In genomic region chr14:23539209-23539866, GRCh38 we compare ENCODE assay signal across 7 cellular contexts. TPM values are rescaled to one million over a fixed set of nuclear protein-coding genes. Genes with fewer than 3 reads are reported as not detected.
DNase-seq lines count a peak whose midpoint lies in the region; ATAC-seq and TF ChIP-seq lines count a peak whose summit lies in the region.

No MANE protein-coding gene starts in this region.

- H3K4me3 ChIP-seq in suprapubic skin: no peak overlapping the region

- peaks cover 3% of the 10 kb centered on the region for H3K27me3 Mint-ChIP-seq in brain
- H3K27me3 Mint-ChIP-seq in stimulated activated naive CD8-positive, alpha-beta T cell treated with anti-CD3 and anti-CD28 coated beads, Interleukin-15, amount 100 ng/mL, for 72 hours: no peaks in the 10 kb centered on the region

- peak overlapping the region; percentile 13 to 80 (median 69) for H3K4me3 Mint-ChIP-seq in brain
- no peak overlapping the region for H3K4me3 Mint-ChIP-seq in stimulated activated naive CD8-positive, alpha-beta T cell treated with anti-CD3 and anti-CD28 coated beads, Interleukin-15, amount 100 ng/mL, for 72 hours

- H3K9me3 ChIP-seq in suprapubic skin: no peaks in the 10 kb centered on the region

- TF ChIP-seq CTCF in brain (conservative IDR thresholded peaks at IDR 0.05) (peak; percentile 78 to 82), suprapubic skin (IDR thresholded peaks at IDR 0.05) (peak in 1 of 2 donors; percentile 70)

- peaks cover 2% of the 10 kb centered on the region for H3K4me1 ChIP-seq in suprapubic skin

- no peak overlapping the region for H3K27ac ChIP-seq in suprapubic skin

- peak overlapping the region; percentile 72 to 99 (median 96) for H3K27ac Mint-ChIP-seq in brain
- H3K27ac Mint-ChIP-seq in stimulated activated naive CD8-positive, alpha-beta T cell treated with anti-CD3 and anti-CD28 coated beads, Interleukin-15, amount 100 ng/mL, for 72 hours: no peak overlapping the region

- no peaks in the 10 kb centered on the region for H3K27me3 ChIP-seq in suprapubic skin

- peaks cover 23% of the 10 kb centered on the region for H3K36me3 Mint-ChIP-seq in brain

- H3K36me3 ChIP-seq in suprapubic skin: no peaks in the 10 kb centered on the region

- TF ChIP-seq POLR2A in suprapubic skin (IDR thresholded peaks at IDR 0.05): no peak

- peaks cover 38% of the 10 kb centered on the region for H3K4me1 Mint-ChIP-seq in brain
- no peaks in the 10 kb centered on the region for H3K4me1 Mint-ChIP-seq in stimulated activated naive CD8-positive, alpha-beta T cell treated with anti-CD3 and anti-CD28 coated beads, Interleukin-15, amount 100 ng/mL, for 72 hours

- WGBS in suprapubic skin: 21% methylated on average over 7 of the region's 7 CpGs

- DNase-seq in DMS79 treated with DMSO at 0.1 percent for 48 hours (lab: John Stamatoyannopoulos, UW) (peak; percentile 72), HCEC 1CT (peak; percentile 40), NCI-H510A (lab: John Stamatoyannopoulos, UW) (peak; percentile 18), iPS-NIHi11 (ENCODE audit: low spot score) (peak; percentile 78), suprapubic skin (ENCODE audit: low spot score in 2 of 2) (no peak)
- peak in 1 of 2 donors; percentile 29 for DNase-seq in stimulated activated naive CD8-positive, alpha-beta T cell treated with anti-CD3 and anti-CD28 coated beads, Interleukin-15, amount 100 ng/mL, for 72 hours

- no peaks in the 10 kb centered on the region for H3K9me3 Mint-ChIP-seq in brain
- no peaks in the 10 kb centered on the region for H3K9me3 Mint-ChIP-seq in stimulated activated naive CD8-positive, alpha-beta T cell treated with anti-CD3 and anti-CD28 coated beads, Interleukin-15, amount 100 ng/mL, for 72 hours

- peak; percentile 63 for ATAC-seq in stimulated activated naive CD8-positive, alpha-beta T cell treated with anti-CD3 and anti-CD28 coated beads, Interleukin-15, amount 100 ng/mL, for 72 hours

- no peak for TF ChIP-seq EP300 in suprapubic skin (IDR thresholded peaks at IDR 0.05)

RNA-seq across cellular contexts. Expression of gene ZFHX2, which starts 12.2 kb away (rescaled TPM):
- 6.5 TPM for polyA plus RNA-seq in brain (ENCODE audit: insufficient read depth, low read depth, low replicate concordance)
- total RNA-seq in suprapubic skin: 1 to 10 TPM in 1 of 4 donors, under 1 TPM in 3; 0.16 to 1.4 (median 0.56) TPM

RNA-seq across cellular contexts. Expression of gene THTPA, which starts 16.7 kb away (rescaled TPM):
- polyA plus RNA-seq in brain (ENCODE audit: insufficient read depth, low read depth, low replicate concordance): 48.6 TPM
- 10 to 100 TPM in 2 of 4 donors, 1 to 10 TPM in 2; 7.0 to 16.7 (median 11.8) TPM for total RNA-seq in suprapubic skin

RNA-seq across cellular contexts. Expression of gene AP1G2, which starts 28.3 kb away (rescaled TPM):
- 28.9 TPM for polyA plus RNA-seq in brain (ENCODE audit: insufficient read depth, low read depth, low replicate concordance)
- total RNA-seq in suprapubic skin: 100 to 1,000 TPM; 117 to 415 (median 150) TPM

RNA-seq across cellular contexts. Expression of gene JPH4, which starts 39.3 kb away (rescaled TPM):
- polyA plus RNA-seq in brain (ENCODE audit: insufficient read depth, low read depth, low replicate concordance): 39.2 TPM
- under 1 TPM in 3 of 4 donors, not detected in 1; 0.30 to 0.60 (median 0.30) TPM for total RNA-seq in suprapubic skin

Comparison
In these comparisons a context has a peak if more than half of its experiments do, and no peak if none do; other contexts are left out.
1. DNase-seq: peak in DMS79 treated with DMSO at 0.1 percent for 48 hours (single experiment), HCEC 1CT (single experiment), NCI-H510A (single experiment) and iPS-NIHi11 (single experiment); none in suprapubic skin (0 of 2).
2. H3K27ac Mint-ChIP-seq: peak in brain (5 of 5); none in stimulated activated naive CD8-positive, alpha-beta T cell treated with anti-CD3 and anti-CD28 coated beads, Interleukin-15, amount 100 ng/mL, for 72 hours (0 of 2).
3. H3K4me3 Mint-ChIP-seq: peak in brain (5 of 5); none in stimulated activated naive CD8-positive, alpha-beta T cell treated with anti-CD3 and anti-CD28 coated beads, Interleukin-15, amount 100 ng/mL, for 72 hours (0 of 2).